29 cellular contexts compared by ENCODE assay signal in the genomic region with DNA sequence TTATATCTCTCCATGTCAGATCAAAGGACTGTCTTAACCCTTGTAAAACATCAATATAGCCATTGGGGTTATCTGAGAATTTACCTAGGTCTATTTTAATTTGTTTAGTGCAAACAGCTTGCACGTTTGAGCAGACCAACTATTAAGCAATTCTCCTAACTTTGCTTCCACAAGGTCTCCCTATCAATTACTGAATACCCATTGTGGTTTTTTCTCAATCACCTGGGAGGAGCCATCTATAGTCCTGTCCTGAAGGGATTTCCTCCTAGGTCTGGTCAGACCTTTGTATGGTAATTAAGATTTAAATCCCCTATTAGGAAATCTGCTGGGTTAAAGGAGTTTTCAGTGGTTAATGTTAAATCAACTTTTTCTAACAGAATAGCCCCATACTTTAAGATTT. TPM values are rescaled to one million over a fixed set of nuclear protein-coding genes. Genes with fewer than 3 reads are reported as not detected.
"Had no signal": no experiment of that assay in that cellular context is flagged by ENCODE, and none has a peak within 500 bp of the region (broad histone marks: within the 10 kb centered on the region; RNA-seq: fewer than 3 reads in every experiment).

No MANE protein-coding gene starts in this region.

- H3K27ac ChIP-seq: ascending aorta, breast epithelium, KMS-11, RWPE1 had no signal

- H3K27ac Mint-ChIP-seq: activated CD4-positive, alpha-beta T cell treated with anti-CD3 and anti-CD28 coated beads, Interleukin-2, amount 10 ng/mL, durations not matched to agents 24 days and 14 days; activated CD8-positive, alpha-beta T cell treated with anti-CD3 and anti-CD28 coated beads, Interleukin-2, amount 10 ng/mL, durations not matched to agents 7 days and 5 days; activated naive CD4-positive, alpha-beta T cell treated with anti-CD3 and anti-CD28 coated beads, Interleukin-2, amount 50 U/mL, for 24 hours; activated naive CD8-positive, alpha-beta T cell treated with anti-CD3 and anti-CD28 coated beads, Interleukin-2, amount 10 ng/mL, durations not matched to agents 7 days and 5 days; activated T-cell treated with anti-CD3 and anti-CD28 coated beads, Interleukin-2, amount 50 U/mL, for 24 hours; activated T-helper 2 cell treated with anti-CD3 and anti-CD28 coated beads, Interferon-gamma antibody, Interleukin-2, Interleukin-4, amounts not matched to agents 10 μg/mL and 5 μg/mL and 100 μg/mL, durations not matched to agents 14 hours and 24 hours and 36 hours had no signal

- ATAC-seq: activated CD8-positive, alpha-beta T cell treated with anti-CD3 and anti-CD28 coated beads, Interleukin-2, amount 10 ng/mL, durations not matched to agents 7 days and 5 days; Right ventricle myocardium inferior; SK-N-SH treated with all-trans-retinoic acid at 6 μM for 48 hours had no signal

- H3K27me3 Mint-ChIP-seq: activated naive CD4-positive, alpha-beta T cell treated with anti-CD3 and anti-CD28 coated beads, Interleukin-2, amount 50 U/mL, for 24 hours had no signal

- H3K9me3 Mint-ChIP-seq: activated CD4-positive, alpha-beta T cell treated with anti-CD3 and anti-CD28 coated beads, Interleukin-2, amount 10 ng/mL, durations not matched to agents 24 days and 14 days; activated naive CD4-positive, alpha-beta T cell treated with anti-CD3 and anti-CD28 coated beads, Interleukin-2, amount 50 U/mL, for 24 hours; activated naive CD8-positive, alpha-beta T cell treated with anti-CD3 and anti-CD28 coated beads, Interleukin-2, amount 10 ng/mL, durations not matched to agents 7 days and 5 days; activated T-cell treated with anti-CD3 and anti-CD28 coated beads, Interleukin-2, amount 50 U/mL, for 24 hours; activated T-helper 2 cell treated with anti-CD3 and anti-CD28 coated beads, Interferon-gamma antibody, Interleukin-2, Interleukin-4, amounts not matched to agents 10 μg/mL and 5 μg/mL and 100 μg/mL, durations not matched to agents 14 hours and 24 hours and 36 hours had no signal

- H3K36me3 Mint-ChIP-seq: activated naive CD4-positive, alpha-beta T cell treated with anti-CD3 and anti-CD28 coated beads, Interleukin-2, amount 50 U/mL, for 24 hours; activated naive CD8-positive, alpha-beta T cell treated with anti-CD3 and anti-CD28 coated beads, Interleukin-2, amount 10 ng/mL, durations not matched to agents 7 days and 5 days had no signal

- H3K4me1 Mint-ChIP-seq: activated CD4-positive, alpha-beta T cell treated with anti-CD3 and anti-CD28 coated beads, Interleukin-2, amount 10 ng/mL, durations not matched to agents 24 days and 14 days; activated naive CD8-positive, alpha-beta T cell treated with anti-CD3 and anti-CD28 coated beads, Interleukin-2, amount 10 ng/mL, durations not matched to agents 7 days and 5 days had no signal

- H3K36me3 ChIP-seq: ascending aorta, breast epithelium had no signal

- H3K4me1 ChIP-seq: ascending aorta, breast epithelium had no signal

- H3K27me3 ChIP-seq: ascending aorta, breast epithelium had no signal

- H3K4me2 ChIP-seq: KMS-11 had no signal

- H3K4me3 ChIP-seq: ascending aorta, breast epithelium had no signal

- H3K4me3 Mint-ChIP-seq: activated CD4-positive, alpha-beta T cell treated with anti-CD3 and anti-CD28 coated beads, Interleukin-2, amount 10 ng/mL, durations not matched to agents 24 days and 14 days; activated CD8-positive, alpha-beta T cell treated with anti-CD3 and anti-CD28 coated beads, Interleukin-2, amount 10 ng/mL, durations not matched to agents 7 days and 5 days; activated naive CD4-positive, alpha-beta T cell treated with anti-CD3 and anti-CD28 coated beads, Interleukin-2, amount 50 U/mL, for 24 hours; activated naive CD8-positive, alpha-beta T cell treated with anti-CD3 and anti-CD28 coated beads, Interleukin-2, amount 10 ng/mL, durations not matched to agents 7 days and 5 days; activated T-cell treated with anti-CD3 and anti-CD28 coated beads, Interleukin-2, amount 50 U/mL, for 24 hours had no signal

- H3K9ac ChIP-seq: KMS-11 had no signal

- H3K9me3 ChIP-seq: ascending aorta, breast epithelium had no signal

- DNase-seq: activated CD4-positive, alpha-beta T cell treated with anti-CD3 and anti-CD28 coated beads, Interleukin-2, amount 10 ng/mL, durations not matched to agents 24 days and 14 days; activated CD4-positive, alpha-beta T cell treated with anti-CD3 and anti-CD28 coated beads, Interleukin-2, amount 50 U/mL, for 4 hours; activated CD8-positive, alpha-beta T cell treated with anti-CD3 and anti-CD28 coated beads, Interleukin-2, amount 10 ng/mL, durations not matched to agents 7 days and 5 days; activated gamma-delta T cell; activated naive CD4-positive, alpha-beta T cell treated with Interleukin-2 at 50 U/mL for 16 hours; activated naive CD8-positive, alpha-beta T cell treated with anti-CD3 and anti-CD28 coated beads, Interleukin-2, amount 10 ng/mL, durations not matched to agents 7 days and 5 days; activated T-cell treated with anti-CD3 and anti-CD28 coated beads, Interleukin-2, amount 50 U/mL, for 24 hours; amygdala; MM.1S; MV-4-11; NCI-H1092; NCI-H1436 treated with DMSO at 0.1 percent for 48 hours; NCI-H1694 treated with DMSO at 0.1 percent for 48 hours; NCI-H2029; NCI-H2227 treated with DMSO at 0.1 percent for 48 hours; NCI-H446; NCI-H524; SIG-M5; T-helper 1 cell; T-helper 2 cell; T-helper 9 cell had no signal

RNA-seq across cellular contexts. Expression of gene S1PR3, which starts 48.9 kb away (rescaled TPM):
- total RNA-seq: activated CD8-positive, alpha-beta T cell treated with anti-CD3 and anti-CD28 coated beads, Interleukin-2, amount 10 ng/mL, durations not matched to agents 7 days and 5 days had no signal
